In the genomic region with DNA sequence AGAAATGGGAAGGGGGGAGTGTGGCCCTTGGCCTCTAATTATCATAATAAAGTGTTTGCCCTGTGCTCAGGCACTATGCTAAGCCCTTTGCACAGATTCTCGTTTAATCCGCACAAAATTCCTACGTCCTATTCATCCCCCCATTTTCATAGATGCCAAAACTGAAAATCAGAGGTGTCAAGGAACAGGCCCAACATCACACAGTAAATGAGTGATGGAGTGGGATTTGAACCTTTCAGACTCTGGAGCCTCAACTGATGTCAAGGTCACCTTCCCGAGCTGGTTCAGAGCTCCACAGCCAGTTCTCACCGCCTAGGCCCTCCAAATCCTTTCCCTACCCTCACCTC, we compare ENCODE assay signal across 8 cellular contexts.
A peak's percentile ranks its signal among the peaks of the same experiment; 100 is the strongest.
DNase-seq lines count a peak whose midpoint lies in the region; ATAC-seq and TF ChIP-seq lines count a peak whose summit lies in the region.

No MANE protein-coding gene starts in this region.

- H2AFZ ChIP-seq in HCT116 (ENCODE audit: low read depth, low read length, poor library complexity, severe bottlenecking): no peak overlapping the region
- H2AFZ ChIP-seq in smooth muscle cell (ENCODE audit: low read depth): no peak overlapping the region

- H3K27me3 ChIP-seq in HCT116 (ENCODE audit: insufficient read depth, low read length) (no peaks in the 10 kb centered on the region), iPS-18a (ENCODE audit: control insufficient read depth, insufficient read depth, low read length) (no peaks in the 10 kb centered on the region), smooth muscle cell (ENCODE audit: low read depth) (no peaks in the 10 kb centered on the region)

- peak overlapping the region in 1 of 2 experiments; percentile 35; a peak in 2 of 4 replicates for H3K4me3 ChIP-seq in HCT116 (replicated peaks in 1 of 2; ENCODE audit: low read depth in 1 of 2, low read length in 2 of 2)
- H3K4me3 ChIP-seq in iPS-18a (ENCODE audit: low read length): peak overlapping the region; percentile 44
- H3K4me3 ChIP-seq in smooth muscle cell: no peak overlapping the region

- CTCF ChIA-PET in HCT116 (lab: Charles Lee): interaction anchor here (0.7 to 2.9 kb wide), 11 partner anchors 8 to 123 kb away, joined by 3 to 21 read pairs (median 3); no protein-coding TSS in a partner anchor

- ATAC-seq in HCT116: no peak
- ATAC-seq in activated T-helper 17 cell treated with anti-CD3 and anti-CD28 coated beads, Interleukin-2, amount 50 U/mL, for 72 hours (replicated peaks): no peak

- H3K27me3 Mint-ChIP-seq in activated T-helper 17 cell treated with anti-CD3 and anti-CD28 coated beads, Interleukin-2, amount 50 U/mL, for 72 hours: no peaks in the 10 kb centered on the region

- H3K36me3 Mint-ChIP-seq in activated T-helper 17 cell treated with anti-CD3 and anti-CD28 coated beads, Interleukin-2, amount 50 U/mL, for 72 hours (ENCODE audit: low read depth): no peaks in the 10 kb centered on the region

- intact Hi-C loops in HCT116 (cut with micrococcal nuclease): loop anchor here (2.0 kb wide), 2 partner anchors 29 to 111 kb away; no protein-coding TSS in a partner anchor

- H3K4me1 ChIP-seq in HCT116 (ENCODE audit: control insufficient read depth in 1 of 2, insufficient read depth in 2 of 2, low read length in 2 of 2) (peaks cover 72 to 79% of the 10 kb centered on the region in 2 experiments), iPS-18a (ENCODE audit: control insufficient read depth, low read depth, low read length) (peaks cover 19% of the 10 kb centered on the region), smooth muscle cell (ENCODE audit: low read depth) (peaks cover 14% of the 10 kb centered on the region)

- peaks cover 30% of the 10 kb centered on the region for H3F3A ChIP-seq in smooth muscle cell (ENCODE audit: low read depth)

- H3K27ac ChIP-seq in HCT116 (ENCODE audit: low read depth, low read length) (peak overlapping the region; percentile 97), iPS-18a (ENCODE audit: low read length) (peak overlapping the region; percentile 79), smooth muscle cell (ENCODE audit: low read depth) (peak overlapping the region; percentile 86)

- H3K4me1 Mint-ChIP-seq in activated T-helper 17 cell treated with anti-CD3 and anti-CD28 coated beads, Interleukin-2, amount 50 U/mL, for 72 hours: peaks cover 10% of the 10 kb centered on the region

- WGBS in smooth muscle cell (ENCODE audit: low lambda C conversion rate): 63% methylated on average over 5 of the region's 5 CpGs

- no peaks in the 10 kb centered on the region for H3K79me2 ChIP-seq in HCT116 (ENCODE audit: insufficient read depth, low read length)
- no peaks in the 10 kb centered on the region for H3K79me2 ChIP-seq in smooth muscle cell (ENCODE audit: low read depth)

- H3K27ac Mint-ChIP-seq in activated T-helper 17 cell treated with anti-CD3 and anti-CD28 coated beads, Interleukin-2, amount 50 U/mL, for 72 hours: no peak overlapping the region

- H3K4me2 ChIP-seq in HCT116 (ENCODE audit: low read length): peak overlapping the region; percentile 81
- H3K4me2 ChIP-seq in smooth muscle cell: peak overlapping the region; percentile 56

- H3K36me3 ChIP-seq in HCT116 (ENCODE audit: control insufficient read depth in 1 of 2, insufficient read depth in 2 of 2, low read length in 2 of 2) (no peaks in the 10 kb centered on the region), iPS-18a (ENCODE audit: control insufficient read depth, low read depth, low read length) (no peaks in the 10 kb centered on the region), smooth muscle cell (ENCODE audit: low read depth) (no peaks in the 10 kb centered on the region)

- no peaks in the 10 kb centered on the region for H4K20me1 ChIP-seq in HCT116 (ENCODE audit: insufficient read depth)
- H4K20me1 ChIP-seq in smooth muscle cell (ENCODE audit: low read depth): no peaks in the 10 kb centered on the region

- no peak for TF ChIP-seq RAD21 in HCT116 (IDR thresholded peaks at IDR 0.05; ENCODE audit: low read depth)

- peak overlapping the region; percentile 56 for H3K4me3 Mint-ChIP-seq in activated T-helper 17 cell treated with anti-CD3 and anti-CD28 coated beads, Interleukin-2, amount 50 U/mL, for 72 hours

- no peaks in the 10 kb centered on the region for H3K9me3 ChIP-seq in HCT116 (ENCODE audit: control insufficient read depth in 1 of 2, insufficient read depth in 1 of 2, low read depth in 1 of 2, low read length in 2 of 2)
- no peaks in the 10 kb centered on the region for H3K9me3 ChIP-seq in iPS-18a (ENCODE audit: control insufficient read depth, low read depth, low read length)
- H3K9me3 ChIP-seq in smooth muscle cell (replicated peaks; ENCODE audit: low read depth): no peaks in the 10 kb centered on the region

- no TSS peak for BruUV-seq in HCT116 (replicated peaks; lab: Mats Ljungman, UMichigan)

- H3K9ac ChIP-seq in HCT116 (ENCODE audit: low read length): peak overlapping the region; percentile 58
- H3K9ac ChIP-seq in iPS-18a (ENCODE audit: low read length): peak overlapping the region; percentile 29
- H3K9ac ChIP-seq in smooth muscle cell (ENCODE audit: low read depth): no peak overlapping the region

- DNase-seq in HCT116 (ENCODE audit: low read depth, low spot score): no peak
- no peak for DNase-seq in smooth muscle cell (lab: John Stamatoyannopoulos, UW; ENCODE audit: unreplicated experiment)
- DNase-seq in NCI-H2171 (lab: John Stamatoyannopoulos, UW): no peak
- DNase-seq in cerebellar nuclear complex (lab: John Stamatoyannopoulos, UW): no peak
- no peak for DNase-seq in glomerular visceral epithelial cell (ENCODE audit: extremely low spot score)
- no peak for DNase-seq in activated CD4-positive, CD25-positive, alpha-beta regulatory T cell treated with anti-CD3 and anti-CD28 coated beads, Interleukin-2, amount 50 U/mL, for 72 hours

- POLR2A ChIA-PET in HCT116 (lab: Charles Lee): interaction anchor here (0.6 to 2.4 kb wide), 11 partner anchors 8 to 86 kb away, joined by 3 to 13 read pairs (median 4); no protein-coding TSS in a partner anchor

- no peak for TF ChIP-seq POLR2A in HCT116 (IDR thresholded peaks at IDR 0.05; ENCODE audit: borderline replicate concordance, extremely low read depth, insufficient read depth, insufficient read length)

- RAD21 ChIA-PET in HCT116 (lab: Charles Lee; ENCODE audit: low non-redundant PET in 1 of 2, low total read pairs in 2 of 2, uncharacterized antibody in 2 of 2, unreplicated experiment in 2 of 2): interaction anchor here (0.6 to 1.5 kb wide), 7 partner anchors 9 to 123 kb away, joined by 4 to 8 read pairs (median 6); a partner anchor contains a TSS

- no peaks in the 10 kb centered on the region for H3K9me2 ChIP-seq in HCT116 (ENCODE audit: insufficient read depth)

- TF ChIP-seq CTCF in HCT116 (IDR thresholded peaks at IDR 0.05 in 2 of 3, conservative IDR thresholded peaks at IDR 0.05 in 1 of 3; ENCODE audit: borderline replicate concordance in 1 of 3, insufficient read depth in 1 of 3, low read depth in 2 of 3, low read length in 2 of 3) (no peak), smooth muscle cell (IDR thresholded peaks at IDR 0.05; ENCODE audit: borderline replicate concordance, insufficient read depth, poor library complexity, severe bottlenecking) (no peak)

- no peaks in the 10 kb centered on the region for H3K9me3 Mint-ChIP-seq in activated T-helper 17 cell treated with anti-CD3 and anti-CD28 coated beads, Interleukin-2, amount 50 U/mL, for 72 hours

TF ChIP-seq in HCT116, 20 proteins besides CTCF, POLR2A, EP300 and RAD21:
- TF ChIP-seq CEBPB (IDR thresholded peaks at IDR 0.05; ENCODE audit: low read depth): no peak
- TF ChIP-seq EZH2phosphoT487 (IDR thresholded peaks at IDR 0.05; ENCODE audit: borderline replicate concordance): no peak
- TF ChIP-seq TCF7L2 (IDR thresholded peaks at IDR 0.05; ENCODE audit: borderline replicate concordance, extremely low read depth, insufficient read depth, insufficient read length): no peak
- TF ChIP-seq ZNF274 (IDR thresholded peaks at IDR 0.05; ENCODE audit: low read depth, low read length): no peak
- TF ChIP-seq YY1 (IDR thresholded peaks at IDR 0.05; ENCODE audit: extremely low read depth, insufficient replicate concordance, low read depth, low read length): no peak
- TF ChIP-seq, protein P1, sequence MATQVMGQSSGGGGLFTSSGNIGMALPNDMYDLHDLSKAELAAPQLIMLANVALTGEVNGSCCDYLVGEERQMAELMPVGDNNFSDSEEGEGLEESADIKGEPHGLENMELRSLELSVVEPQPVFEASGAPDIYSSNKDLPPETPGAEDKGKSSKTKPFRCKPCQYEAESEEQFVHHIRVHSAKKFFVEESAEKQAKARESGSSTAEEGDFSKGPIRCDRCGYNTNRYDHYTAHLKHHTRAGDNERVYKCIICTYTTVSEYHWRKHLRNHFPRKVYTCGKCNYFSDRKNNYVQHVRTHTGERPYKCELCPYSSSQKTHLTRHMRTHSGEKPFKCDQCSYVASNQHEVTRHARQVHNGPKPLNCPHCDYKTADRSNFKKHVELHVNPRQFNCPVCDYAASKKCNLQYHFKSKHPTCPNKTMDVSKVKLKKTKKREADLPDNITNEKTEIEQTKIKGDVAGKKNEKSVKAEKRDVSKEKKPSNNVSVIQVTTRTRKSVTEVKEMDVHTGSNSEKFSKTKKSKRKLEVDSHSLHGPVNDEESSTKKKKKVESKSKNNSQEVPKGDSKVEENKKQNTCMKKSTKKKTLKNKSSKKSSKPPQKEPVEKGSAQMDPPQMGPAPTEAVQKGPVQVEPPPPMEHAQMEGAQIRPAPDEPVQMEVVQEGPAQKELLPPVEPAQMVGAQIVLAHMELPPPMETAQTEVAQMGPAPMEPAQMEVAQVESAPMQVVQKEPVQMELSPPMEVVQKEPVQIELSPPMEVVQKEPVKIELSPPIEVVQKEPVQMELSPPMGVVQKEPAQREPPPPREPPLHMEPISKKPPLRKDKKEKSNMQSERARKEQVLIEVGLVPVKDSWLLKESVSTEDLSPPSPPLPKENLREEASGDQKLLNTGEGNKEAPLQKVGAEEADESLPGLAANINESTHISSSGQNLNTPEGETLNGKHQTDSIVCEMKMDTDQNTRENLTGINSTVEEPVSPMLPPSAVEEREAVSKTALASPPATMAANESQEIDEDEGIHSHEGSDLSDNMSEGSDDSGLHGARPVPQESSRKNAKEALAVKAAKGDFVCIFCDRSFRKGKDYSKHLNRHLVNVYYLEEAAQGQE (IDR thresholded peaks at IDR 0.05; ENCODE audit: low read depth): no peak
- no peak for TF ChIP-seq SIN3A (IDR thresholded peaks at IDR 0.05; ENCODE audit: low read depth)
- TF ChIP-seq, protein P2, sequence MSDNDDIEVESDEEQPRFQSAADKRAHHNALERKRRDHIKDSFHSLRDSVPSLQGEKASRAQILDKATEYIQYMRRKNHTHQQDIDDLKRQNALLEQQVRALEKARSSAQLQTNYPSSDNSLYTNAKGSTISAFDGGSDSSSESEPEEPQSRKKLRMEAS (IDR thresholded peaks at IDR 0.05): no peak
- no peak for TF ChIP-seq JUND (IDR thresholded peaks at IDR 0.05)
- no peak for TF ChIP-seq SP1 (IDR thresholded peaks at IDR 0.05; ENCODE audit: low read depth)
- no peak for TF ChIP-seq POLR2AphosphoS5 (IDR thresholded peaks at IDR 0.05; ENCODE audit: low read depth, low read length)
- TF ChIP-seq ELF1 (IDR thresholded peaks at IDR 0.05; ENCODE audit: borderline replicate concordance, low read depth): no peak
- no peak for TF ChIP-seq EGR1 (IDR thresholded peaks at IDR 0.05; ENCODE audit: low read depth)
- TF ChIP-seq ZFX (IDR thresholded peaks at IDR 0.05): no peak
TF ChIP-seq in HCT116: peak in this region for 0.
